Comparison of ENCODE assay signal across 9 cellular contexts in the genomic region with DNA sequence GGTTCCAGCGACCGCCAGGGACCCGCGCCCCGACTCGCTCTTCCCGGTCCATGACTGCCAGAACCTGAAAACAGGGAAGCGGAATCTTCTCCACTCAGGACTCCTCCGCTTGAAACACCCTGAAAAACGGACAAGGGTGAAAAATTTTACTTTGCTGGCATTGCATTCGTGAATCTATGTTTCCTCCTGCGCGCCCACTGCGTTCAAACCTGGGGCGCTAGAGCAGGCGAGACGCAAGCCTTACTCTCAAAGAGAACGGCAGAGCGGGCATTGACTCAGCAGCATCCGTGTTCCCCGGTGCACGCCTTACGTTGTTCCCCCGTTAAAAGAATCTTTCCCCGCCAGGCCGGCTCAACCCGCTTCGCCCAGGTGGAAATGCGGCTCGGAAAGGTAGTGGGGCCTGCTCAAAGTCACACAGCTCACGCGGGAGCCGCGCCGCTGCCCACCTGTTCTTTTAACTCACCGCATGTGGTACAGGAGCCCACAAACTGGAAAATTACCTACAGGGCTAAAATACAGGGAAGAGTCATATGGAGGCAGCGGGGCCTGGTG. TPM values are rescaled to one million over a fixed set of nuclear protein-coding genes. Genes with fewer than 3 reads are reported as not detected.
A peak's percentile ranks its signal among the peaks of the same experiment; 100 is the strongest.
DNase-seq lines count a peak whose midpoint lies in the region; ATAC-seq and TF ChIP-seq lines count a peak whose summit lies in the region.
"Had no signal": no experiment of that assay in that cellular context is flagged by ENCODE, and none has a peak within 500 bp of the region (broad histone marks: within the 10 kb centered on the region; RNA-seq: fewer than 3 reads in every experiment).

No MANE protein-coding gene starts in this region.

- peak overlapping the region; percentile 94 for H3K4me2 ChIP-seq in neuronal stem cell (ENCODE audit: insufficient read depth, low read length, poor library complexity, severe bottlenecking)

- TF ChIP-seq CTCF in CD4-positive, alpha-beta T cell (IDR thresholded peaks at IDR 0.05): peak; percentile 28
- peak in 26 of 56 donors; percentile 1 to 54 (median 26) for TF ChIP-seq CTCF in dorsolateral prefrontal cortex (IDR thresholded peaks at IDR 0.05 in 54 of 56, conservative IDR thresholded peaks at IDR 0.05 in 2 of 56; ENCODE audit: low read depth in 1 of 56, partially characterized antibody in 56 of 56)

- H3K27ac Mint-ChIP-seq in CD4-positive, alpha-beta T cell: no peak overlapping the region

- no peaks in the 10 kb centered on the region for H3K79me1 ChIP-seq in neuronal stem cell (ENCODE audit: low read depth, low read length)

- POLR2A ChIA-PET in CD4-positive, alpha-beta T cell (lab: Charles Lee): no interaction called here

- H2AK5ac ChIP-seq in neuronal stem cell (ENCODE audit: low read depth, low read length): no peak overlapping the region

- H2BK120ac ChIP-seq in neuronal stem cell (ENCODE audit: low read depth, low read length): no peak overlapping the region

- H4K91ac ChIP-seq in neuronal stem cell (ENCODE audit: low read depth, low read length, poor library complexity): no peak overlapping the region

- H3K36me3 ChIP-seq in HUES6 (ENCODE audit: control insufficient read depth, insufficient read depth, low read length) (no peaks in the 10 kb centered on the region), neuronal stem cell (replicated peaks in 1 of 2; ENCODE audit: control insufficient read depth in 2 of 2, insufficient read depth in 2 of 2, low read length in 2 of 2) (no peaks in the 10 kb centered on the region)

- H3K9ac ChIP-seq in HUES6 (ENCODE audit: low read length): no peak overlapping the region
- H3K9ac ChIP-seq in neuronal stem cell (ENCODE audit: low read depth, low read length, poor library complexity): no peak overlapping the region

- no peak for DNase-seq in CD4-positive, alpha-beta T cell
- DNase-seq in dorsolateral prefrontal cortex (peak in 1 of 10 donors; percentile 48), neuronal stem cell (ENCODE audit: low spot score) (no peak), AG08395 (ENCODE audit: low spot score) (no peak), T-helper 9 cell (no peak)
- DNase-seq: NCI-H1436 had no signal

- no peaks in the 10 kb centered on the region for H3K9me3 Mint-ChIP-seq in CD4-positive, alpha-beta T cell

- peak overlapping the region; percentile 56 for H2AFZ ChIP-seq in neuronal stem cell (ENCODE audit: low read length)

- H3K4ac ChIP-seq in neuronal stem cell (ENCODE audit: low read length): no peak overlapping the region

- no peak overlapping the region for H3K18ac ChIP-seq in neuronal stem cell (ENCODE audit: low read length)

- H3K9me3 ChIP-seq in CD4-positive, alpha-beta T cell (ENCODE audit: control insufficient read depth, low read length): no peaks in the 10 kb centered on the region
- H3K9me3 ChIP-seq in HUES6 (ENCODE audit: control insufficient read depth, insufficient read depth, low read depth, low read length) (no peaks in the 10 kb centered on the region), neuronal stem cell (replicated peaks in 1 of 2; ENCODE audit: control insufficient read depth in 2 of 2, insufficient read depth in 1 of 2, low read depth in 1 of 2, low read length in 2 of 2) (peaks cover 0 to 5% of the 10 kb centered on the region in 2 donors)

- H3K27ac ChIP-seq in CD4-positive, alpha-beta T cell (ENCODE audit: low read depth, low read length): no peak overlapping the region
- H3K27ac ChIP-seq in HUES6 (ENCODE audit: low read depth, low read length): no peak overlapping the region
- H3K27ac ChIP-seq in dorsolateral prefrontal cortex: peak overlapping the region in 43 of 59 donors; percentile 7 to 89 (median 59)
- no peak overlapping the region for H3K27ac ChIP-seq in neuronal stem cell (replicated peaks; ENCODE audit: low read length)

- H3K4me3 ChIP-seq in HUES6 (ENCODE audit: low read depth, low read length) (peak overlapping the region; percentile 65), dorsolateral prefrontal cortex (peak overlapping the region; percentile 29 to 74 (median 58)), neuronal stem cell (ENCODE audit: low read length in 2 of 2) (peak overlapping the region in 1 of 2 donors; percentile 57)

- peaks cover 75% of the 10 kb centered on the region for H3K27me3 Mint-ChIP-seq in CD4-positive, alpha-beta T cell

- H3K36me3 Mint-ChIP-seq in CD4-positive, alpha-beta T cell (ENCODE audit: low read depth): no peaks in the 10 kb centered on the region

- no peak overlapping the region for H3K14ac ChIP-seq in neuronal stem cell (ENCODE audit: low read length)

- no peak for ATAC-seq in CD4-positive, alpha-beta T cell (ENCODE audit: poor library complexity)
- ATAC-seq in HG02763 (IDR thresholded peaks at IDR 0.05; ENCODE audit: unreplicated experiment) (no peak), GM21717 (IDR thresholded peaks at IDR 0.05; ENCODE audit: unreplicated experiment) (no peak)

- no CpG with 5 or more reads among the region's 37 CpGs for WGBS in neuronal stem cell (ENCODE audit: extremely low coverage in 2 of 2, insufficient read length in 2 of 2, insufficient replicate concordance in 1 of 2), 2 donors

- no peak overlapping the region for H4K8ac ChIP-seq in neuronal stem cell (ENCODE audit: low read depth, low read length)

- H3K4me1 ChIP-seq in HUES6 (ENCODE audit: control insufficient read depth, insufficient read depth, low read length) (peaks cover 20% of the 10 kb centered on the region), neuronal stem cell (ENCODE audit: control insufficient read depth in 2 of 2, insufficient read depth in 1 of 2, low read depth in 1 of 2, low read length in 2 of 2) (peaks cover 0 to 8% of the 10 kb centered on the region in 2 donors)

- H3K27me3 ChIP-seq in CD4-positive, alpha-beta T cell (ENCODE audit: control insufficient read depth, insufficient read depth, low read length): peaks cover 52% of the 10 kb centered on the region
- H3K27me3 ChIP-seq in HUES6 (ENCODE audit: control insufficient read depth, insufficient read depth, low read length): peaks cover 51% of the 10 kb centered on the region
- peaks cover 0 to 40% (median 5%) of the 10 kb centered on the region in 45 donors for H3K27me3 ChIP-seq in dorsolateral prefrontal cortex
- peaks cover 2 to 87% (median 35%) of the 10 kb centered on the region in 3 experiments for H3K27me3 ChIP-seq in neuronal stem cell (ENCODE audit: control insufficient read depth in 3 of 3, insufficient read depth in 3 of 3, low read depth in 1 of 3, low read length in 3 of 3)

- CTCF ChIA-PET in CD4-positive, alpha-beta T cell (lab: Charles Lee): no interaction called here

- peak overlapping the region; percentile 63 for H3K4me3 Mint-ChIP-seq in CD4-positive, alpha-beta T cell

- H3K4me1 Mint-ChIP-seq in CD4-positive, alpha-beta T cell (ENCODE audit: low read depth): peaks cover 5% of the 10 kb centered on the region

- no peak overlapping the region for H2BK15ac ChIP-seq in neuronal stem cell (ENCODE audit: low read length)

- H2BK12ac ChIP-seq in neuronal stem cell (ENCODE audit: low read length): no peak overlapping the region

- H2BK5ac ChIP-seq in neuronal stem cell (ENCODE audit: low read length): no peak overlapping the region

- no peak overlapping the region for H3K23ac ChIP-seq in neuronal stem cell (ENCODE audit: low read depth, low read length, poor library complexity)

- intact Hi-C loops in CD4-positive, alpha-beta T cell (cut with DNase I, micrococcal nuclease): loop anchor here in 1 of 2 experiments (2.0 kb wide), 1 partner anchor 494 kb away; no protein-coding TSS in a partner anchor
- intact Hi-C loops in dorsolateral prefrontal cortex (cut with DNase I): loop anchor here (1.0 to 2.0 kb wide), 3 partner anchors 494 to 534 kb away; no protein-coding TSS in a partner anchor

RNA-seq across cellular contexts. Expression of gene DRD1, which starts 1.0 kb away (rescaled TPM):
- not detected for total RNA-seq in CD4-positive, alpha-beta T cell
- total RNA-seq in dorsolateral prefrontal cortex: 10 to 100 TPM in 75 of 120 experiments, 1 to 10 TPM in 45; 3.7 to 17.9 (median 10.7) TPM
- polyA plus RNA-seq in neuronal stem cell (2013, experiment 1 of 2): not detected
- polyA plus RNA-seq in neuronal stem cell (2013, experiment 2 of 2): not detected

RNA-seq across cellular contexts. Expression of gene SFXN1, which starts 33.4 kb away (rescaled TPM):
- total RNA-seq in CD4-positive, alpha-beta T cell: 100 to 1,000 TPM; 133 to 138 TPM
- 100 to 1,000 TPM in 2 of 120 experiments, 10 to 100 TPM in 118; 42.8 to 104 (median 78.6) TPM for total RNA-seq in dorsolateral prefrontal cortex
- 51.2 TPM for polyA plus RNA-seq in neuronal stem cell (2013, experiment 1 of 2)
- 50.9 TPM for polyA plus RNA-seq in neuronal stem cell (2013, experiment 2 of 2)

Comparison
In these comparisons a context has a peak if more than half of its experiments do, and no peak if none do; other contexts are left out.
1. H3K27ac ChIP-seq: peak in dorsolateral prefrontal cortex (43 of 59); none in CD4-positive, alpha-beta T cell (single experiment), HUES6 (single experiment) and neuronal stem cell (single experiment).
2. RNA of gene DRD1, which starts 1.0 kb away (total RNA-seq): 3.7 to 17.9 TPM in dorsolateral prefrontal cortex; not detected in CD4-positive, alpha-beta T cell; every median in the first group is over 4 times any median in the second.